Comparison of ENCODE assay signal across 30 cellular contexts in genomic region chr10:113165643-113166042, GRCh38.
"Had no signal": no experiment of that assay in that cellular context is flagged by ENCODE, and none has a peak within 500 bp of the region (broad histone marks: within the 10 kb centered on the region; RNA-seq: fewer than 3 reads in every experiment).

No MANE protein-coding gene starts in this region.

- DNase-seq: activated CD4-positive, alpha-beta T cell treated with anti-CD3 and anti-CD28 coated beads for 36 hours; activated CD4-positive, CD25-positive, alpha-beta regulatory T cell; activated CD8-positive, alpha-beta memory T cell treated with anti-CD3 and anti-CD28 coated beads, Interleukin-2, amount 50 U/mL, for 4 hours; activated CD8-positive, alpha-beta T cell treated with anti-CD3 and anti-CD28 coated beads for 36 hours; activated naive CD4-positive, alpha-beta T cell treated with anti-CD3 and anti-CD28 coated beads, Interleukin-2, amount 50 U/mL, for 16 hours; activated naive CD8-positive, alpha-beta T cell treated with anti-CD3 and anti-CD28 coated beads, Interleukin-2, amount 10 ng/mL, durations not matched to agents 7 days and 5 days; activated T-cell treated with anti-CD3 and anti-CD28 coated beads, Interleukin-2, amount 50 U/mL, for 72 hours; adrenal gland; anterior cingulate cortex; caudate nucleus; MG63; MV-4-11; NCI-H1105; NCI-H1436; NCI-H1694 treated with DMSO at 0.1 percent for 48 hours; NCI-H2029 treated with DMSO at 0.1 percent for 48 hours; NCI-H345; NCI-H510A; NCI-H526 treated with DMSO at 0.1 percent for 48 hours; NCI-H82; NK-92 treated with Interleukin-12 subunit alpha and Interleukin-12 subunit beta, amount 100 ng/mL, for 24 hours; OCI-M1; RPMI8226; T-cell; T-helper 2 cell; T1000 had no signal

- H3K9me3 ChIP-seq: adrenal gland, breast epithelium, MG63 had no signal

- H3K36me3 ChIP-seq: breast epithelium had no signal

- H3K27ac Mint-ChIP-seq: activated CD4-positive, alpha-beta T cell treated with anti-CD3 and anti-CD28 coated beads for 36 hours; activated CD8-positive, alpha-beta T cell treated with anti-CD3 and anti-CD28 coated beads for 36 hours; activated naive CD8-positive, alpha-beta T cell treated with anti-CD3 and anti-CD28 coated beads, Interleukin-2, amount 10 ng/mL, durations not matched to agents 7 days and 5 days; activated T-cell treated with anti-CD3 and anti-CD28 coated beads, Interleukin-2, amount 50 U/mL, for 72 hours; activated T-helper 2 cell treated with anti-CD3 and anti-CD28 coated beads, Interferon-gamma antibody, Interleukin-2, Interleukin-4, amounts not matched to agents 10 μg/mL and 5 μg/mL and 100 μg/mL, durations not matched to agents 14 hours and 24 hours and 36 hours; T-cell had no signal

- H3K4me1 ChIP-seq: breast epithelium had no signal

- ATAC-seq: activated CD4-positive, alpha-beta T cell treated with anti-CD3 and anti-CD28 coated beads for 36 hours; activated CD8-positive, alpha-beta T cell treated with anti-CD3 and anti-CD28 coated beads for 36 hours; activated T-cell treated with anti-CD3 and anti-CD28 coated beads, Interleukin-2, amount 50 U/mL, for 72 hours; Panc1; T-cell had no signal

- H3K27me3 Mint-ChIP-seq: activated CD8-positive, alpha-beta T cell treated with anti-CD3 and anti-CD28 coated beads for 36 hours; activated naive CD8-positive, alpha-beta T cell treated with anti-CD3 and anti-CD28 coated beads, Interleukin-2, amount 10 ng/mL, durations not matched to agents 7 days and 5 days; T-cell had no signal

- H3K4me3 Mint-ChIP-seq: activated CD4-positive, alpha-beta T cell treated with anti-CD3 and anti-CD28 coated beads for 36 hours; activated CD8-positive, alpha-beta T cell treated with anti-CD3 and anti-CD28 coated beads for 36 hours; activated naive CD8-positive, alpha-beta T cell treated with anti-CD3 and anti-CD28 coated beads, Interleukin-2, amount 10 ng/mL, durations not matched to agents 7 days and 5 days; activated T-cell treated with anti-CD3 and anti-CD28 coated beads, Interleukin-2, amount 50 U/mL, for 72 hours; T-cell had no signal

- H3K9me3 Mint-ChIP-seq: activated CD8-positive, alpha-beta T cell treated with anti-CD3 and anti-CD28 coated beads for 36 hours; activated naive CD8-positive, alpha-beta T cell treated with anti-CD3 and anti-CD28 coated beads, Interleukin-2, amount 10 ng/mL, durations not matched to agents 7 days and 5 days; activated T-cell treated with anti-CD3 and anti-CD28 coated beads, Interleukin-2, amount 50 U/mL, for 72 hours; activated T-helper 2 cell treated with anti-CD3 and anti-CD28 coated beads, Interferon-gamma antibody, Interleukin-2, Interleukin-4, amounts not matched to agents 10 μg/mL and 5 μg/mL and 100 μg/mL, durations not matched to agents 14 hours and 24 hours and 36 hours; T-cell had no signal

- H3K27me3 ChIP-seq: adrenal gland, breast epithelium, MG63 had no signal

- H3K4me3 ChIP-seq: adrenal gland, breast epithelium, MG63, SK-N-MC had no signal

- H3K27ac ChIP-seq: adrenal gland, SK-N-MC had no signal

- H3K36me3 Mint-ChIP-seq: activated naive CD8-positive, alpha-beta T cell treated with anti-CD3 and anti-CD28 coated beads, Interleukin-2, amount 10 ng/mL, durations not matched to agents 7 days and 5 days had no signal
